16 cellular contexts compared by ENCODE assay signal in genomic region chr18:58495634-58496033, GRCh38.
A peak's percentile ranks its signal among the peaks of the same experiment; 100 is the strongest.
DNase-seq lines count a peak whose midpoint lies in the region; ATAC-seq and TF ChIP-seq lines count a peak whose summit lies in the region.
"Had no signal": no experiment of that assay in that cellular context is flagged by ENCODE, and none has a peak within 500 bp of the region (broad histone marks: within the 10 kb centered on the region; RNA-seq: fewer than 3 reads in every experiment).

No MANE protein-coding gene starts in this region.

- WGBS in adrenal gland, 4 donors, result 78 to 87% (median 82%) methylated on average over 6 of the region's 6 CpGs

- TF ChIP-seq POLR2A in adrenal gland (IDR thresholded peaks at IDR 0.05), result no peak

- H3K4me1 ChIP-seq in adrenal gland (replicated peaks in 1 of 2), result peaks cover 0 to 6% of the 10 kb centered on the region in 2 donors
- H3K4me1 ChIP-seq: foreskin keratinocyte, parathyroid adenoma had no signal

- DNase-seq in GM12864 (ENCODE audit: low read depth), result peak; percentile 37
- DNase-seq in adrenal gland, result no peak
- DNase-seq in inferior parietal cortex (ENCODE audit: extremely low spot score), result no peak
- DNase-seq in NCI-H1092 (lab: John Stamatoyannopoulos, UW), result no peak
- DNase-seq in cerebellar nuclear complex (lab: John Stamatoyannopoulos, UW), result no peak
- DNase-seq: activated T-cell treated with anti-CD3 and anti-CD28 coated beads, Interleukin-2, amount 50 U/mL, for 72 hours; foreskin keratinocyte; GDM1; left cardiac atrium; NCI-H146; OCI-M1; uterus had no signal

- H3K4me3 ChIP-seq in GM12864 (ENCODE audit: low read depth, low read length), result no peak overlapping the region
- H3K4me3 ChIP-seq in adrenal gland, result no peak overlapping the region
- H3K4me3 ChIP-seq: uterus had no signal

- intact Hi-C loops in adrenal gland (cut with DNase I), result no loop called here

- no peaks in the 10 kb centered on the region for H3K36me3 ChIP-seq in adrenal gland (replicated peaks in 1 of 2)
- H3K36me3 ChIP-seq: uterus had no signal

- H3K27ac ChIP-seq in adrenal gland, result no peak overlapping the region
- H3K27ac ChIP-seq: foreskin keratinocyte, parathyroid adenoma had no signal

- TF ChIP-seq CTCF in GM12864 (IDR thresholded peaks at IDR 0.05; ENCODE audit: low read depth, low read length, missing control alignments), result no peak
- TF ChIP-seq CTCF in adrenal gland (IDR thresholded peaks at IDR 0.05), result no peak

- H3K27me3 ChIP-seq in adrenal gland, result no peaks in the 10 kb centered on the region
- H3K27me3 ChIP-seq: uterus had no signal

- no peaks in the 10 kb centered on the region for H3K9me3 ChIP-seq in adrenal gland (replicated peaks in 1 of 3)
- H3K9me3 ChIP-seq: uterus had no signal

- ATAC-seq in GM19351 (IDR thresholded peaks at IDR 0.05; ENCODE audit: unreplicated experiment), result peak; percentile 74
- peak; percentile 89 for ATAC-seq in HG02763 (IDR thresholded peaks at IDR 0.05; ENCODE audit: unreplicated experiment)
- peak; percentile 76 for ATAC-seq in HG03469 (IDR thresholded peaks at IDR 0.05; ENCODE audit: unreplicated experiment)
- ATAC-seq: activated T-cell treated with anti-CD3 and anti-CD28 coated beads, Interleukin-2, amount 50 U/mL, for 72 hours; foreskin keratinocyte; left cardiac atrium had no signal
